26 cellular contexts compared by ENCODE assay signal in genomic region chr19:50158577-50158976, GRCh38. TPM values are rescaled to one million over a fixed set of nuclear protein-coding genes. Genes with fewer than 3 reads are reported as not detected.
"Had no signal": no experiment of that assay in that cellular context is flagged by ENCODE, and none has a peak within 500 bp of the region (broad histone marks: within the 10 kb centered on the region; RNA-seq: fewer than 3 reads in every experiment).

No MANE protein-coding gene starts in this region.

- H3K4me1 ChIP-seq: gastrocnemius medialis, psoas muscle, spleen, tibial nerve had no signal

- H3K4me3 ChIP-seq: dorsolateral prefrontal cortex, gastrocnemius medialis, lung, ovary, psoas muscle, skin epidermis, spleen, thoracic aorta, tibial nerve, upper lobe of left lung had no signal

- H3K27ac ChIP-seq: dorsolateral prefrontal cortex, gastrocnemius medialis, ovary, psoas muscle, skin epidermis, spleen, thoracic aorta, tibial nerve, upper lobe of left lung had no signal

- H3K27me3 ChIP-seq: ovary, upper lobe of left lung had no signal

- FAIRE-seq: keratinocyte, urothelium cell line had no signal

- ATAC-seq: gastrocnemius medialis; left ventricle myocardium superior; natural killer cell; psoas muscle; right cardiac atrium; stimulated activated memory B cell treated with anti-CD40 and anti-IgM and Interleukin-4, amounts not matched to agents 10 μg/mL and 1 μg/mL and 100 μg/mL, for 72 hours had no signal

- DNase-seq: dorsolateral prefrontal cortex; effector CD4-positive, alpha-beta T cell; foreskin fibroblast; gastrocnemius medialis; head of caudate nucleus; left ventricle myocardium superior; natural killer cell; occipital lobe; ovary; psoas muscle; right cardiac atrium; spleen; stimulated activated CD4-positive, alpha-beta T cell treated with anti-CD3 and anti-CD28 coated beads, Interleukin-4, amount 100 ng/mL, for 4 hours; upper lobe of left lung had no signal

- H3K9me3 ChIP-seq: gastrocnemius medialis, ovary had no signal

- H3K36me3 ChIP-seq: gastrocnemius medialis, ovary, spleen, thoracic aorta, tibial nerve, upper lobe of left lung had no signal

RNA-seq across cellular contexts. Expression of gene IZUMO2, which starts 4.5 kb away (rescaled TPM):
- total RNA-seq: gastrocnemius medialis, glomerular endothelial cell, left ventricle myocardium superior, mononuclear cell, natural killer cell, occipital lobe, ovary, psoas muscle, renal cortical epithelial cell, right cardiac atrium, spleen, thoracic aorta, tibial nerve, upper lobe of left lung had no signal
- polyA plus RNA-seq: esophagus, keratinocyte, neural cell, ovary, psoas muscle, right cardiac atrium, spleen had no signal

RNA-seq across cellular contexts. Expression of gene MYH14, which starts 44.8 kb away (rescaled TPM):
- total RNA-seq: mononuclear cell, natural killer cell had no signal
- polyA plus RNA-seq: neural cell had no signal
